In genomic region chr6:165661416-165662001, GRCh38 we compare ENCODE assay signal across 13 cellular contexts. TPM values are rescaled to one million over a fixed set of nuclear protein-coding genes. Genes with fewer than 3 reads are reported as not detected.
DNase-seq lines count a peak whose midpoint lies in the region; ATAC-seq, FAIRE-seq and TF ChIP-seq lines count a peak whose summit lies in the region.
"Had no signal": no experiment of that assay in that cellular context is flagged by ENCODE, and none has a peak within 500 bp of the region (broad histone marks: within the 10 kb centered on the region; RNA-seq: fewer than 3 reads in every experiment).

No MANE protein-coding gene starts in this region.

- H3K27ac ChIP-seq in A549 (peak overlapping the region; percentile 82 to 99), HUES6 (ENCODE audit: low read depth, low read length) (no peak overlapping the region), esophagus squamous epithelium (peak overlapping the region in 3 of 4 donors; percentile 44 to 65 (median 55)), neural progenitor cell (no peak overlapping the region)

- no peak for TF ChIP-seq EP300 in A549 (IDR thresholded peaks at IDR 0.05)

- WGBS in A549 (ENCODE audit: missing lambda C conversion rate), result 0% methylated on average over 1 of the region's 49 CpGs
- 40% methylated on average over 1 of the region's 49 CpGs; no CpG with 5 or more reads in 1 of the 2 donors for WGBS in esophagus squamous epithelium, 2 donors

- CTCF ChIA-PET in A549 (lab: Yijun Ruan, JAX), result interaction anchor here (0.9 kb wide), 1 partner anchor 12 kb away, joined by 3 read pairs; no protein-coding TSS in a partner anchor

- ATAC-seq in A549 (peak; percentile 14 to 28; a peak in 4 of 6 replicates), omental fat pad (ENCODE audit: low FRiP score) (no peak)
- ATAC-seq: K562; natural killer cell treated with Interleukin-12 subunit alpha and Interleukin-12 subunit beta and Interleukin-15 and Interleukin-18, amount 100 ng/mL, for 72 hours had no signal

- peaks cover 8% of the 10 kb centered on the region; the same call in 1 of the 3 replicates for H3K4me1 ChIP-seq in A549
- H3K4me1 ChIP-seq in HUES6 (ENCODE audit: control insufficient read depth, insufficient read depth, low read length), result peaks cover 55% of the 10 kb centered on the region
- H3K4me1 ChIP-seq in esophagus squamous epithelium, result peaks cover 25 to 54% (median 31%) of the 10 kb centered on the region in 3 donors
- H3K4me1 ChIP-seq in neural progenitor cell, result peaks cover 23% of the 10 kb centered on the region

- H3F3A ChIP-seq in neural progenitor cell (ENCODE audit: low read depth), result peaks cover 28% of the 10 kb centered on the region

- peak in 1 of 2 experiments; percentile 40 for DNase-seq in A549 (ENCODE audit: low read depth in 1 of 2, low spot score in 1 of 2)
- DNase-seq in esophagus squamous epithelium (lab: John Stamatoyannopoulos, UW), result no peak
- DNase-seq in neural progenitor cell (ENCODE audit: low spot score), result peak; percentile 51
- DNase-seq in NCI-H2107 (lab: John Stamatoyannopoulos, UW), result no peak
- no peak for DNase-seq in OCI-M1 (lab: John Stamatoyannopoulos, UW)
- no peak for DNase-seq in omental fat pad (ENCODE audit: low spot score)
- no peak for DNase-seq in activated gamma-delta T cell treated with Interleukin-2 at 50 U/mL for 16 hours
- DNase-seq: body of pancreas; CD8-positive, alpha-beta memory T cell had no signal

- H2AFZ ChIP-seq in neural progenitor cell (replicated peaks), result peak overlapping the region; percentile 94

- H3K36me3 ChIP-seq in HUES6 (ENCODE audit: control insufficient read depth, insufficient read depth, low read length) (no peaks in the 10 kb centered on the region), esophagus squamous epithelium (no peaks in the 10 kb centered on the region), neural progenitor cell (no peaks in the 10 kb centered on the region)

- POLR2A ChIA-PET in A549 (lab: Yijun Ruan, JAX), result no interaction called here

- H3K27me3 Mint-ChIP-seq in neural progenitor cell (ENCODE audit: insufficient read depth, low read depth), result peaks cover 30% of the 10 kb centered on the region

- intact Hi-C loops in esophagus squamous epithelium (cut with DNase I), result no loop called here

- H3K9ac ChIP-seq in HUES6 (ENCODE audit: low read length) (peak overlapping the region; percentile 61), neural progenitor cell (peak overlapping the region; percentile 51)

- peaks cover 33% of the 10 kb centered on the region for H3K79me2 ChIP-seq in neural progenitor cell (ENCODE audit: low read depth)

- H3K36me3 Mint-ChIP-seq in neural progenitor cell, result peaks cover 4% of the 10 kb centered on the region

- TF ChIP-seq CTCF in A549 (IDR thresholded peaks at IDR 0.05), result no peak
- no peak for TF ChIP-seq CTCF in esophagus squamous epithelium (IDR thresholded peaks at IDR 0.05)
- no peak for TF ChIP-seq CTCF in neural progenitor cell (IDR thresholded peaks at IDR 0.05)
- TF ChIP-seq CTCF in omental fat pad (IDR thresholded peaks at IDR 0.05), result no peak

- H4K20me1 ChIP-seq in neural progenitor cell (ENCODE audit: low read depth), result peaks cover 26% of the 10 kb centered on the region

- no peaks in the 10 kb centered on the region for H3K9me3 Mint-ChIP-seq in neural progenitor cell
- H3K9me3 Mint-ChIP-seq: natural killer cell treated with Interleukin-12 subunit alpha and Interleukin-12 subunit beta and Interleukin-15 and Interleukin-18, amount 100 ng/mL, for 72 hours had no signal

- TF ChIP-seq RAD21 in A549 (conservative IDR thresholded peaks at IDR 0.05 in 1 of 2, IDR thresholded peaks at IDR 0.05 in 1 of 2), result no peak

- FAIRE-seq in A549 (lab: Jason Lieb, UNC), result no peak
- FAIRE-seq: K562 had no signal

- peak overlapping the region; percentile 91 for H3K4me3 Mint-ChIP-seq in neural progenitor cell
- H3K4me3 Mint-ChIP-seq: CD8-positive, alpha-beta memory T cell; natural killer cell treated with Interleukin-12 subunit alpha and Interleukin-12 subunit beta and Interleukin-15 and Interleukin-18, amount 100 ng/mL, for 72 hours had no signal

- H3K4me2 ChIP-seq in A549, result peak overlapping the region; percentile 85
- peak overlapping the region; percentile 97 for H3K4me2 ChIP-seq in neural progenitor cell

- TF ChIP-seq POLR2A in A549 (IDR thresholded peaks at IDR 0.05; ENCODE audit: low read length) (no peak), esophagus squamous epithelium (IDR thresholded peaks at IDR 0.05) (no peak)

- H3K27me3 ChIP-seq in HUES6 (ENCODE audit: control insufficient read depth, insufficient read depth, low read length), result peaks cover 93% of the 10 kb centered on the region
- peaks cover 15 to 97% (median 22%) of the 10 kb centered on the region in 4 donors for H3K27me3 ChIP-seq in esophagus squamous epithelium
- peaks cover 88% of the 10 kb centered on the region for H3K27me3 ChIP-seq in neural progenitor cell

- H3K27ac Mint-ChIP-seq in neural progenitor cell, result peak overlapping the region; percentile 57
- H3K27ac Mint-ChIP-seq: CD8-positive, alpha-beta memory T cell; natural killer cell treated with Interleukin-12 subunit alpha and Interleukin-12 subunit beta and Interleukin-15 and Interleukin-18, amount 100 ng/mL, for 72 hours had no signal

- peak overlapping the region; percentile 69 for H3K4me3 ChIP-seq in A549
- H3K4me3 ChIP-seq in HUES6 (ENCODE audit: low read depth, low read length), result peak overlapping the region; percentile 75
- peak overlapping the region; percentile 26 to 65 (median 50) for H3K4me3 ChIP-seq in esophagus squamous epithelium
- H3K4me3 ChIP-seq in neural progenitor cell, result peak overlapping the region; percentile 91
- H3K4me3 ChIP-seq: K562 had no signal

- no peaks in the 10 kb centered on the region for H3K9me3 ChIP-seq in A549
- H3K9me3 ChIP-seq in HUES6 (ENCODE audit: control insufficient read depth, insufficient read depth, low read depth, low read length), result no peaks in the 10 kb centered on the region
- no peaks in the 10 kb centered on the region for H3K9me3 ChIP-seq in esophagus squamous epithelium
- no peaks in the 10 kb centered on the region for H3K9me3 ChIP-seq in neural progenitor cell (ENCODE audit: low read depth)
- H3K9me3 ChIP-seq: body of pancreas had no signal

- H3K4me1 Mint-ChIP-seq in neural progenitor cell, result peaks cover 29% of the 10 kb centered on the region

TF ChIP-seq in A549, 52 proteins besides CTCF, POLR2A, EP300 and RAD21:
- TF ChIP-seq RNF2 (IDR thresholded peaks at IDR 0.05; ENCODE audit: borderline replicate concordance, low read depth) (0 out of 2 replicates have a peak, but pooled peaks have one; percentile 19), ZFP36 (IDR thresholded peaks at IDR 0.05; ENCODE audit: borderline replicate concordance, partially characterized antibody) (peak; percentile 39), KDM5A (IDR thresholded peaks at IDR 0.05) (no peak), MAZ (IDR thresholded peaks at IDR 0.05; ENCODE audit: borderline replicate concordance, low read depth, low read length) (no peak)

RNA-seq across cellular contexts. Expression of gene PDE10A, which starts 1.5 kb away (rescaled TPM):
- polyA plus RNA-seq in A549 (2011; rRNA removed), result 92.5 and 96.4 TPM in 2 replicates
- 42.5 and 54.2 TPM in 2 replicates for polyA plus RNA-seq in A549 (2012; cell fraction: cytosol; rRNA removed)
- polyA plus RNA-seq in A549 (2012; cell fraction: nucleus; rRNA removed), result 64.8 and 115 TPM in 2 replicates
- polyA plus RNA-seq in A549 (2017; fragmentation: RNase III; extraction: RNeasy Plus Mini Kit Qiagen cat#74134 plus additional on column Dnase treatment), result 44.9 to 46.3 TPM (median 45.9 TPM) in 3 replicates
- polyA minus RNA-seq in A549 (2011; rRNA and poly(A)+ RNA removed), result 511 and 597 TPM in 2 replicates
- 1 to 10 TPM in 3 of 4 donors, under 1 TPM in 1; 0.27 to 3.1 (median 1.4) TPM for total RNA-seq in esophagus squamous epithelium
- total RNA-seq in neural progenitor cell (ENCODE audit: low replicate concordance), result 11.9 and 17.3 TPM in 2 replicates
- total RNA-seq in omental fat pad, result 10 to 100 TPM in 3 of 4 donors, 1 to 10 TPM in 1; 9.1 to 75.3 (median 15.6) TPM
- total RNA-seq: CD8-positive, alpha-beta memory T cell; natural killer cell treated with Interleukin-12 subunit alpha and Interleukin-12 subunit beta and Interleukin-15 and Interleukin-18, amount 100 ng/mL, for 72 hours; T-helper 2 cell treated with Interferon-gamma antibody and Interleukin-4, amounts not matched to agents 100 ng/mL and 5 ng/mL, for 36 hours had no signal
- polyA plus RNA-seq: CD8-positive, alpha-beta memory T cell; K562 had no signal

Comparison
In these comparisons a context has a peak if more than half of its experiments do, and no peak if none do; other contexts are left out.
1. H3K27ac ChIP-seq: peak in A549 (2 of 2) and esophagus squamous epithelium (3 of 4); none in HUES6 (single experiment) and neural progenitor cell (single experiment).
2. Peak in every context shown above with its lines, with median percentiles within 50 percentile points of each other: H3K4me3 ChIP-seq.